ENCODE assay signal across 8 cellular contexts in genomic region chr11:110173775-110174644, GRCh38.
DNase-seq lines count a peak whose midpoint lies in the region; ATAC-seq and TF ChIP-seq lines count a peak whose summit lies in the region.

No MANE protein-coding gene starts in this region.

- H3K4me1 Mint-ChIP-seq in activated T-cell treated with anti-CD3 and anti-CD28 coated beads, Interleukin-2, amount 50 U/mL, for 4 hours (ENCODE audit: low read depth): peaks cover 8% of the 10 kb centered on the region
- peaks cover 34% of the 10 kb centered on the region for H3K4me1 Mint-ChIP-seq in neural crest cell

- intact Hi-C loops in stomach (cut with DNase I; ENCODE audit: low total_unique reads): no loop called here

- H3K4me3 Mint-ChIP-seq in activated T-cell treated with anti-CD3 and anti-CD28 coated beads, Interleukin-2, amount 50 U/mL, for 4 hours: peak overlapping the region; percentile 43
- no peak overlapping the region for H3K4me3 Mint-ChIP-seq in neural crest cell

- 8 to 15% (median 12%) methylated on average over 14 of the region's 14 CpGs for whole genome bisulfite sequencing in stomach, 5 donors

- no peak for TF ChIP-seq POLR2A in stomach (IDR thresholded peaks at IDR 0.05)

- H3K4me3 ChIP-seq in GM06990 (replicated peaks; ENCODE audit: low read depth, low read length): no peak overlapping the region
- H3K4me3 ChIP-seq in HFF-Myc (replicated peaks; ENCODE audit: low read depth, low read length): no peak overlapping the region
- no peak overlapping the region for H3K4me3 ChIP-seq in stomach

- peak; percentile 76 to 77 for ATAC-seq in activated T-cell treated with anti-CD3 and anti-CD28 coated beads, Interleukin-2, amount 50 U/mL, for 4 hours

- TF ChIP-seq CTCF in GM06990 (IDR thresholded peaks at IDR 0.05; ENCODE audit: insufficient read depth, low read length, poor library complexity, severe bottlenecking) (peak; percentile 86), HFF-Myc (IDR thresholded peaks at IDR 0.05; ENCODE audit: low read depth, low read length, missing control alignments) (peak; percentile 85), neural crest cell (conservative IDR thresholded peaks at IDR 0.05) (peak; percentile 89), stomach (IDR thresholded peaks at IDR 0.05) (peak in 5 of 7 experiments; percentile 29 to 75 (median 65))

- no peaks in the 10 kb centered on the region for H3K9me3 ChIP-seq in stomach

- H3K9me3 Mint-ChIP-seq in activated T-cell treated with anti-CD3 and anti-CD28 coated beads, Interleukin-2, amount 50 U/mL, for 4 hours: no peaks in the 10 kb centered on the region
- no peaks in the 10 kb centered on the region for H3K9me3 Mint-ChIP-seq in neural crest cell

- no peak overlapping the region for H3K27ac ChIP-seq in stomach

- peaks cover 0 to 13% (median 6%) of the 10 kb centered on the region in 4 donors for H3K4me1 ChIP-seq in stomach

- H3K27ac Mint-ChIP-seq in neural crest cell (ENCODE audit: unreplicated experiment): no peak overlapping the region

- H3K36me3 ChIP-seq in GM06990 (ENCODE audit: control insufficient read depth, insufficient read depth, low read length) (no peaks in the 10 kb centered on the region), stomach (no peaks in the 10 kb centered on the region)

- H3K27me3 Mint-ChIP-seq in activated T-cell treated with anti-CD3 and anti-CD28 coated beads, Interleukin-2, amount 50 U/mL, for 4 hours (ENCODE audit: low read depth): peaks cover 16% of the 10 kb centered on the region
- H3K27me3 Mint-ChIP-seq in neural crest cell (ENCODE audit: low read depth): no peaks in the 10 kb centered on the region

- DNase-seq in GM06990 (ENCODE audit: extremely low read depth, insufficient read length): no peak
- DNase-seq in HFF-Myc (ENCODE audit: extremely low read depth, low read depth): peak; percentile 40
- peak; percentile 55 for DNase-seq in NCI-H526 treated with DMSO at 0.1 percent for 48 hours (lab: John Stamatoyannopoulos, UW)
- peak; percentile 48 for DNase-seq in activated T-cell treated with anti-CD3 and anti-CD28 coated beads, Interleukin-2, amount 50 U/mL, for 4 hours
- peak; percentile 62 for DNase-seq in fibroblast of the conjunctiva (ENCODE audit: low read depth)
- peak; percentile 76 for DNase-seq in neural crest cell (ENCODE audit: low read depth, low spot score)
- DNase-seq in stomach: peak; percentile 65
- no peak for DNase-seq in cerebellar nuclear complex (lab: John Stamatoyannopoulos, UW)

- H3K27me3 ChIP-seq in GM06990 (replicated peaks; ENCODE audit: control insufficient read depth, insufficient read depth, low read length) (no peaks in the 10 kb centered on the region), stomach (no peaks in the 10 kb centered on the region)

- H3K36me3 Mint-ChIP-seq in activated T-cell treated with anti-CD3 and anti-CD28 coated beads, Interleukin-2, amount 50 U/mL, for 4 hours (ENCODE audit: insufficient read depth): no peaks in the 10 kb centered on the region
- no peaks in the 10 kb centered on the region for H3K36me3 Mint-ChIP-seq in neural crest cell (ENCODE audit: low read depth)

- no peak for TF ChIP-seq EP300 in stomach (IDR thresholded peaks at IDR 0.05)

Comparison
In these comparisons a context has a peak if more than half of its experiments do, and no peak if none do; other contexts are left out.
1. DNase-seq: peak in HFF-Myc (single experiment), NCI-H526 treated with DMSO at 0.1 percent for 48 hours (single experiment), activated T-cell treated with anti-CD3 and anti-CD28 coated beads, Interleukin-2, amount 50 U/mL, for 4 hours (single experiment), fibroblast of the conjunctiva (single experiment), neural crest cell (single experiment) and stomach (single experiment); none in GM06990 (single experiment) and cerebellar nuclear complex (0 of 2).
2. Peak in every context shown above with its lines, with median percentiles within 50 percentile points of each other: CTCF ChIP-seq.